22 cellular contexts compared by ENCODE assay signal in the genomic region with DNA sequence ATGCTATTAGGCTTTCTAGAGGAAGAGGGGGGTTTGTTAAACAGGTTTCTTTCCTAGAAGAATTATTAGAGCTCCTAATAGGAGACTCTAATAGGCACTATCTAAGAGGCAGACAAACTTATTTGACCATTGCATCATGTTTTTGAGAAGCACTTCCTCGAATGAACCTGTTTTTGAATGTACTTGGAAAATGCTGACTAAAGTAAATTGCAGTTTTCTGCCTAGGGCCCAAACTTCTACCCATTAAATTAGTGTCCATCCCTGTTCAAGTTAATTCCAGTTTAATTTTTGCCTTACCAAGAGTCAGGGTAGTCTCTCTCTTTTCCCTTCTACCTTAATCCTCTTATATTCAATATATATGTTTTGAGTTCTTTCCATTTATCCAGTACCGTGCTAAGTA.
"Had no signal": no experiment of that assay in that cellular context is flagged by ENCODE, and none has a peak within 500 bp of the region (broad histone marks: within the 10 kb centered on the region; RNA-seq: fewer than 3 reads in every experiment).

No MANE protein-coding gene starts in this region.

- H3K27ac ChIP-seq: RWPE1, SJCRH30 had no signal

- H3K4me3 ChIP-seq: SJCRH30 had no signal

- H3K27me3 ChIP-seq: SJCRH30 had no signal

- H3K9me3 ChIP-seq: SJCRH30 had no signal

- ATAC-seq: Panc1, SK-N-SH treated with all-trans-retinoic acid at 6 μM for 48 hours, T-helper 17 cell had no signal

- DNase-seq: KBM-7, MV-4-11, NCI-H1048, NCI-H1105, NCI-H1417, NCI-H1436 treated with DMSO at 0.1 percent for 48 hours, NCI-H1694, NCI-H187 treated with DMSO at 0.1 percent for 48 hours, NCI-H2029 treated with DMSO at 0.1 percent for 48 hours, NCI-H2107, NCI-H2227 treated with DMSO at 0.1 percent for 48 hours, NCI-H510A, NCI-H524 treated with DMSO at 0.1 percent for 48 hours, NCI-H69, NCI-H774, SHP77, SJCRH30, T-helper 1 cell, T-helper 17 cell had no signal

- H3K4me1 ChIP-seq: SJCRH30 had no signal

- H3K36me3 ChIP-seq: SJCRH30 had no signal
